Comparison of ENCODE assay signal across 22 cellular contexts in the genomic region with DNA sequence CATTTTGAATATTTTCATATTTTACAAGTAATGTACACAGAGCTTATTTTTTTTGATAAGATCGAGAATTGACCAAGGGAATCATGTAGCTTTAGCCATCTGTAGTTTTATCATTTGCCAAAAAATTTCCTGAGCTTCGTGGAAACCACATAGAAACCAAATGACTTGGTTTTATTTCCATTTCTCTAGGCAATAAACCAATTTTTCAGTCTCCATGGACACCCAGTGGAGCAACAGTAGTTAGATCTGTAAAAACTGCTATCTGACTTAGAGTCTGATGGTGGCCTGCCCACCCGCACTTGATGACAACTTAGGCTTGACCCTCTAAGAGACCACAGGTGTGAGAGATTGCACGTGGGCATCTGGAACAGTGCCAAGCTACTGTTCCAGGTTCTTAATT.
"Had no signal": no experiment of that assay in that cellular context is flagged by ENCODE, and none has a peak within 500 bp of the region (broad histone marks: within the 10 kb centered on the region; RNA-seq: fewer than 3 reads in every experiment).

No MANE protein-coding gene starts in this region.

- H3K4me3 ChIP-seq: body of pancreas had no signal

- DNase-seq: activated CD4-positive, alpha-beta T cell treated with anti-CD3 and anti-CD28 coated beads for 4 hours; activated CD8-positive, alpha-beta memory T cell treated with anti-CD3 and anti-CD28 coated beads, Interleukin-2, amount 50 U/mL, for 4 hours; activated CD8-positive, alpha-beta T cell treated with anti-CD3 and anti-CD28 coated beads for 36 hours; activated gamma-delta T cell treated with Interleukin-2 at 50 U/mL for 16 hours; activated naive CD4-positive, alpha-beta T cell treated with anti-CD3 and anti-CD28 coated beads, Interleukin-2, amount 10 ng/mL, durations not matched to agents 7 days and 5 days; activated naive CD8-positive, alpha-beta T cell treated with anti-CD3 and anti-CD28 coated beads, Interleukin-2, amount 10 ng/mL, durations not matched to agents 7 days and 5 days; activated T-cell treated with anti-CD3 and anti-CD28 coated beads, Interleukin-2, amount 50 U/mL, for 72 hours; aorta; central memory CD4-positive, alpha-beta T cell; MM.1S; NCI-H1105 treated with DMSO at 0.1 percent for 48 hours; NCI-H1436 treated with DMSO at 0.1 percent for 48 hours; NCI-H1930; NCI-H2227 treated with DMSO at 0.1 percent for 48 hours; NCI-H510A; NCI-H526 treated with DMSO at 0.1 percent for 48 hours; NCI-H82; PC-3 had no signal

- FAIRE-seq: bronchial epithelial cell, RCC 7860 had no signal

- ATAC-seq: activated CD4-positive, CD25-positive, alpha-beta regulatory T cell treated with anti-CD3 and anti-CD28 coated beads, Interleukin-2, amount 50 U/mL, for 24 hours; activated CD8-positive, alpha-beta T cell treated with anti-CD3 and anti-CD28 coated beads for 36 hours; activated T-cell treated with anti-CD3 and anti-CD28 coated beads, Interleukin-2, amount 50 U/mL, for 72 hours; body of pancreas; PC-3 had no signal
